In the genomic region with DNA sequence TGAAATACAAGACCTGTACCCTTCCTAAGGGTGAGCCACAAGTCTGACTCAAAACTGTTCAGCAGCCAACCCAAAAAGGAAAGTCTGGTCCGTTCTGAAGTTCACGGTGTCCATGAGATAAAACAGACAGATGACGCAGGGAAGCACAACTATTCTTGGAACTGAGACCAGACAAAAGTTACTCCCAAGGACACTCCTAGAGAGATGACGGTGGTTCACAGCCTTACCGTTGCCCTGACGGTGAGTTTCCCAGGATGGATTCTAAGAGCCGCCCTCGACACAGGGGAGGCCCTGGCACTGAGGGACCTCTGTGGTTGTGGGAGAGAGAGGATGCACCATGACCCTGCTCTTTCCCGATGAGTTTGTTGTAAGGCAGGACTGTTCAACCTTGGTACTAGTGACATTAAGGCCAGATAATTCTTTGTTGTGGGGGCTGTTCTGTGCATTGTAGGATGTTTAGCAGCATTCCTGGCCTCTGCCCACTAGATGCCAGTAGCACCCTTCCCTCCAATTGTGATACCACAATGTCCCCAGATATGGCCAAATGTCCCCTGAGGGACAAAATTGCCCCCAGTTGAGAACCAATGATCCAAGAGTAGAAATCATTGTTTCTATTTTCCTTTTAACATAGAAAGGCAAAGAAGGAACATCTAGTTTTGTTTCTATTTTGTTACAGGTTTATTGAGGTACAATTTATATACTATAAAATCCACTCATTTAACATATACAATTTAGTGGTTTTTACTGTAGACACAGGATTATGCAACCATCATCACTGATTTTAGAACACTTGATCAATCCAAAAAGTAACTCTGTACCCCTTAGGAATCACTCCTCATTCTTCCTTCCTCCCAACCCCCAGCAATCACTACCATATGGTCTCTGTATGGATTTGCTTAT, we compare ENCODE assay signal across 8 cellular contexts. TPM values are rescaled to one million over a fixed set of nuclear protein-coding genes. Genes with fewer than 3 reads are reported as not detected.
A peak's percentile ranks its signal among the peaks of the same experiment; 100 is the strongest.
DNase-seq lines count a peak whose midpoint lies in the region; ATAC-seq, FAIRE-seq and TF ChIP-seq lines count a peak whose summit lies in the region.

No MANE protein-coding gene starts in this region.

- in situ Hi-C loops in GM12878 (cut with MboI) = no loop called here

- H3K4me1 Mint-ChIP-seq in activated naive CD8-positive, alpha-beta T cell treated with anti-CD3 and anti-CD28 coated beads, Interleukin-2, amount 50 U/mL, for 24 hours = no peaks in the 10 kb centered on the region

- SMC1A ChIA-PET in GM12878 (lab: Charles Lee; ENCODE audit: uncharacterized antibody, unreplicated experiment) = interaction anchor here (0.6 to 1.2 kb wide), 3 partner anchors 24 to 78 kb away, joined by 3 to 6 read pairs (median 3); no protein-coding TSS in a partner anchor

- RAD21 ChIA-PET in GM12878 (lab: Charles Lee; ENCODE audit: unreplicated experiment) = interaction anchor here (0.9 to 1.2 kb wide), 2 partner anchors 65 to 78 kb away, joined by 3 read pairs; no protein-coding TSS in a partner anchor

- 52% methylated on average over 9 of the region's 9 CpGs for WGBS in GM12878 (ENCODE audit: insufficient coverage, insufficient replicate concordance, low lambda C conversion rate, missing lambda C conversion rate)

- intact Hi-C loops in GM12878 (cut with micrococcal nuclease; ENCODE audit: unreplicated experiment) = loop anchor here (1.0 kb wide), 2 partner anchors 62 to 78 kb away; no protein-coding TSS in a partner anchor
- intact Hi-C loops in mucosa of descending colon (cut with DNase I, micrococcal nuclease) = no loop called here

- H3K4me1 ChIP-seq in GM12878 (ENCODE audit: control insufficient read depth, insufficient read depth, low read length) = no peaks in the 10 kb centered on the region
- H3K4me1 ChIP-seq in mucosa of descending colon (ENCODE audit: low read depth) = no peaks in the 10 kb centered on the region

- H3K9me3 Mint-ChIP-seq in activated naive CD8-positive, alpha-beta T cell treated with anti-CD3 and anti-CD28 coated beads, Interleukin-2, amount 50 U/mL, for 24 hours = no peaks in the 10 kb centered on the region

- no peaks in the 10 kb centered on the region for H3K9me3 ChIP-seq in GM12878 (replicated peaks; ENCODE audit: control insufficient read depth, insufficient read depth, low read length)
- no peaks in the 10 kb centered on the region for H3K9me3 ChIP-seq in mucosa of descending colon

- TF ChIP-seq POLR2A in GM12878 (IDR thresholded peaks at IDR 0.05; ENCODE audit: low read depth, low read length) = no peak

- no peaks in the 10 kb centered on the region for H3K27me3 ChIP-seq in GM12878 (replicated peaks in 1 of 2; ENCODE audit: control insufficient read depth in 2 of 2, insufficient read depth in 2 of 2, low read length in 1 of 2)
- H3K27me3 ChIP-seq in H7 (ENCODE audit: control insufficient read depth, insufficient read depth, low read length) = no peaks in the 10 kb centered on the region

- H3K27ac ChIP-seq in GM12878 (ENCODE audit: control insufficient read depth, insufficient read depth) = no peak overlapping the region

- H3K36me3 ChIP-seq in GM12878 (ENCODE audit: control insufficient read depth in 2 of 2, insufficient read depth in 2 of 2, low read length in 1 of 2) (no peaks in the 10 kb centered on the region), mucosa of descending colon (ENCODE audit: low read depth) (no peaks in the 10 kb centered on the region), H7 (replicated peaks; ENCODE audit: control insufficient read depth, insufficient read depth, low read length) (no peaks in the 10 kb centered on the region)

- H4K20me1 ChIP-seq in GM12878 (ENCODE audit: control insufficient read depth, insufficient read depth) = no peaks in the 10 kb centered on the region

- H3K27me3 Mint-ChIP-seq in activated naive CD8-positive, alpha-beta T cell treated with anti-CD3 and anti-CD28 coated beads, Interleukin-2, amount 50 U/mL, for 24 hours = peaks cover 4% of the 10 kb centered on the region

- no peak overlapping the region for H3K4me3 Mint-ChIP-seq in activated naive CD8-positive, alpha-beta T cell treated with anti-CD3 and anti-CD28 coated beads, Interleukin-2, amount 50 U/mL, for 24 hours

- H3K9ac ChIP-seq in GM12878 (ENCODE audit: control insufficient read depth, insufficient read depth, low read length) = no peak overlapping the region

- POLR2A ChIA-PET in GM12878 (lab: Charles Lee) = no interaction called here

- no peak overlapping the region for H3K27ac Mint-ChIP-seq in activated naive CD8-positive, alpha-beta T cell treated with anti-CD3 and anti-CD28 coated beads, Interleukin-2, amount 50 U/mL, for 24 hours

- TF ChIP-seq EP300 in Ishikawa (IDR thresholded peaks at IDR 0.05; ENCODE audit: borderline replicate concordance) (no peak), GM12878 (IDR thresholded peaks at IDR 0.05; ENCODE audit: borderline replicate concordance in 1 of 2, control insufficient read depth in 1 of 2, low read depth in 2 of 2, low read length in 2 of 2) (no peak)

- H2AFZ ChIP-seq in GM12878 (ENCODE audit: control insufficient read depth, low read depth, low read length) = no peak overlapping the region

- ATAC-seq in GM12878 (peak; percentile 85), mucosa of descending colon (peak; percentile 36), GM21528 (IDR thresholded peaks at IDR 0.05; ENCODE audit: low FRiP score, unreplicated experiment) (no peak), GM21360 (IDR thresholded peaks at IDR 0.05; ENCODE audit: unreplicated experiment) (no peak)
- ATAC-seq in activated naive CD8-positive, alpha-beta T cell treated with anti-CD3 and anti-CD28 coated beads, Interleukin-2, amount 50 U/mL, for 24 hours = no peak

- no peak for DNase-seq in D721Med (ENCODE audit: insufficient read length, low spot score)
- no peak for DNase-seq in GM12878 (ENCODE audit: low read depth, low spot score)
- no peak for DNase-seq in mucosa of descending colon
- no peak for DNase-seq in H7
- no peak for DNase-seq in activated naive CD8-positive, alpha-beta T cell treated with anti-CD3 and anti-CD28 coated beads, Interleukin-2, amount 50 U/mL, for 24 hours

- no TSS peak for BruUV-seq in GM12878 (replicated peaks; lab: Mats Ljungman, UMichigan)

- H3K79me2 ChIP-seq in GM12878 (ENCODE audit: control insufficient read depth, insufficient read depth, low read length) = no peaks in the 10 kb centered on the region

- FAIRE-seq in D721Med (lab: Jason Lieb, UNC) = no peak
- FAIRE-seq in GM12878 (lab: Jason Lieb, UNC) = peak; percentile 69

- H3K36me3 Mint-ChIP-seq in activated naive CD8-positive, alpha-beta T cell treated with anti-CD3 and anti-CD28 coated beads, Interleukin-2, amount 50 U/mL, for 24 hours (ENCODE audit: low read depth) = no peaks in the 10 kb centered on the region

- peak; percentile 46 for TF ChIP-seq CTCF in D721Med (IDR thresholded peaks at IDR 0.05; ENCODE audit: insufficient read depth, missing control alignments)
- TF ChIP-seq CTCF in GM12878 (IDR thresholded peaks at IDR 0.05 in 2 of 3, conservative IDR thresholded peaks at IDR 0.05 in 1 of 3; ENCODE audit: control insufficient read depth in 2 of 3, extremely low read depth in 1 of 3, insufficient read depth in 1 of 3, low read depth in 3 of 3, low read length in 3 of 3) = peak; percentile 50 to 66 (median 66)
- no peak for TF ChIP-seq CTCF in mucosa of descending colon (IDR thresholded peaks at IDR 0.05)

- CTCF ChIA-PET in GM12878 (lab: Yijun Ruan, JAX) = interaction anchor here (1.3 to 6.0 kb wide), 5 partner anchors 14 to 78 kb away, joined by 3 to 109 read pairs (median 23); a partner anchor contains a TSS

- H3K4me2 ChIP-seq in GM12878 (ENCODE audit: control insufficient read depth, insufficient read depth) = no peak overlapping the region

- H3K4me3 ChIP-seq in GM12878 = no peak overlapping the region
- H3K4me3 ChIP-seq in mucosa of descending colon = no peak overlapping the region
- no peak overlapping the region for H3K4me3 ChIP-seq in H7 (ENCODE audit: insufficient read depth, low read depth, low read length)

- TF ChIP-seq RAD21 in Ishikawa (IDR thresholded peaks at IDR 0.05; ENCODE audit: low read depth) (peak; percentile 88), GM12878 (IDR thresholded peaks at IDR 0.05; ENCODE audit: insufficient read depth, low read depth, low read length) (peak; percentile 84)

RNA-seq across cellular contexts. Expression of a gene that starts 23.0 kb away (rescaled TPM):
- not detected in 2 replicates for total RNA-seq in GM12878 (2013; cell fraction: nucleolus; rRNA removed)
- total RNA-seq in GM12878 (2014; rRNA removed) (not detected in 2 replicates), GM12878 (2014; rRNA removed; fragmentation: Illumina TruSeq; extraction: Trizol) (not detected in 2 replicates), GM12878 (2021) (not detected in 2 replicates), mucosa of descending colon (not detected)
- not detected for polyA plus RNA-seq in GM12878 (2011; ENCODE audit: low read depth)
- polyA plus RNA-seq in GM12878 (2011; rRNA removed) (not detected in 2 replicates), GM12878 (2014; fragmentation: Illumina TruSeq; extraction: Trizol) (not detected in 2 replicates), GM12878 (2014; fragmentation: Nextera tagmentation; extraction: Ambion mirVana) (not detected), GM12878 (2014; rRNA removed) (not detected in 2 replicates), GM12878 (2016; fragmentation: Nextera tagmentation; extraction: Ambion mirVana) (not detected)
- polyA plus RNA-seq in GM12878 (2011; cell fraction: cytosol; rRNA removed) = not detected in 2 replicates
- not detected in 2 replicates for polyA plus RNA-seq in GM12878 (2011; cell fraction: nucleus; rRNA removed)
- not detected in 2 replicates for polyA plus RNA-seq in GM12878 (2012)
- not detected in 2 replicates for polyA minus RNA-seq in GM12878 (2011; rRNA and poly(A)+ RNA removed)
- not detected in 2 replicates for polyA minus RNA-seq in GM12878 (2011; cell fraction: cytosol; rRNA and poly(A)+ RNA removed)
- polyA minus RNA-seq in GM12878 (2011; cell fraction: nucleus; rRNA and poly(A)+ RNA removed) = not detected in 2 replicates
- total RNA-seq in H7 (2014; rRNA removed; shearing (Covaris generic)) = not detected in 2 replicates

RNA-seq across cellular contexts. Expression of a gene that starts 48.0 kb away (rescaled TPM):
- total RNA-seq in GM12878 (2013; cell fraction: nucleolus; rRNA removed) = 18.5 and 21.9 TPM in 2 replicates
- total RNA-seq in GM12878 (2014; rRNA removed) = 2.5 and 2.6 TPM in 2 replicates
- 0.69 and 1.0 TPM in 2 replicates for total RNA-seq in GM12878 (2014; rRNA removed; fragmentation: Illumina TruSeq; extraction: Trizol)
- total RNA-seq in GM12878 (2021) = 2.8 and 3.8 TPM in 2 replicates
- 1.5 TPM for polyA plus RNA-seq in GM12878 (2011; ENCODE audit: low read depth)
- 3.4 and 5.1 TPM in 2 replicates for polyA plus RNA-seq in GM12878 (2011; rRNA removed)
- polyA plus RNA-seq in GM12878 (2011; cell fraction: cytosol; rRNA removed) = 2.2 and 3.6 TPM in 2 replicates
- polyA plus RNA-seq in GM12878 (2011; cell fraction: nucleus; rRNA removed) = 83.9 and 96.1 TPM in 2 replicates
- 4.8 and 5.6 TPM in 2 replicates for polyA plus RNA-seq in GM12878 (2012)
- 1.4 TPM in 1 of 2 replicates, not detected in the other for polyA plus RNA-seq in GM12878 (2014; fragmentation: Illumina TruSeq; extraction: Trizol)
- under 1 TPM; 0.18 to 0.39 TPM for polyA plus RNA-seq in GM12878 (2014; fragmentation: Nextera tagmentation; extraction: Ambion mirVana)
- polyA plus RNA-seq in GM12878 (2014; rRNA removed) = 2.6 and 4.4 TPM in 2 replicates
- 1 to 10 TPM; 1.4 to 1.6 TPM for polyA plus RNA-seq in GM12878 (2016; fragmentation: Nextera tagmentation; extraction: Ambion mirVana)
- 2.9 and 4.3 TPM in 2 replicates for polyA minus RNA-seq in GM12878 (2011; rRNA and poly(A)+ RNA removed)
- 0.80 and 1.4 TPM in 2 replicates for polyA minus RNA-seq in GM12878 (2011; cell fraction: cytosol; rRNA and poly(A)+ RNA removed)
- polyA minus RNA-seq in GM12878 (2011; cell fraction: nucleus; rRNA and poly(A)+ RNA removed) = 9.2 and 9.6 TPM in 2 replicates
- total RNA-seq in mucosa of descending colon = 100 to 1,000 TPM in 1 of 3 donors, 10 to 100 TPM in 2; 16.5 to 449 (median 46.0) TPM
- 38.0 and 46.1 TPM in 2 replicates for total RNA-seq in H7 (2014; rRNA removed; shearing (Covaris generic))

RNA-seq across cellular contexts. Expression of a gene that starts 56.1 kb away (rescaled TPM):
- total RNA-seq in GM12878 (2013; cell fraction: nucleolus; rRNA removed) = 25.1 and 33.4 TPM in 2 replicates
- total RNA-seq in GM12878 (2014; rRNA removed) (134 and 144 TPM in 2 replicates), GM12878 (2014; rRNA removed; fragmentation: Illumina TruSeq; extraction: Trizol) (126 and 128 TPM in 2 replicates), GM12878 (2021) (131 and 141 TPM in 2 replicates), mucosa of descending colon (100 to 1,000 TPM; 201 to 285 (median 241) TPM)
- 91.5 TPM for polyA plus RNA-seq in GM12878 (2011; ENCODE audit: low read depth)
- polyA plus RNA-seq in GM12878 (2011; rRNA removed) (102 and 156 TPM in 2 replicates), GM12878 (2014; fragmentation: Illumina TruSeq; extraction: Trizol) (86.6 and 141 TPM in 2 replicates), GM12878 (2014; fragmentation: Nextera tagmentation; extraction: Ambion mirVana) (100 to 1,000 TPM; 264 to 285 TPM), GM12878 (2014; rRNA removed) (176 and 185 TPM in 2 replicates), GM12878 (2016; fragmentation: Nextera tagmentation; extraction: Ambion mirVana) (100 to 1,000 TPM; 218 to 228 TPM)
- 248 and 288 TPM in 2 replicates for polyA plus RNA-seq in GM12878 (2011; cell fraction: cytosol; rRNA removed)
- 100 and 116 TPM in 2 replicates for polyA plus RNA-seq in GM12878 (2011; cell fraction: nucleus; rRNA removed)
- polyA plus RNA-seq in GM12878 (2012) = 142 and 151 TPM in 2 replicates
- 65.8 and 84.2 TPM in 2 replicates for polyA minus RNA-seq in GM12878 (2011; rRNA and poly(A)+ RNA removed)
- polyA minus RNA-seq in GM12878 (2011; cell fraction: cytosol; rRNA and poly(A)+ RNA removed) = 16.3 and 21.6 TPM in 2 replicates
- polyA minus RNA-seq in GM12878 (2011; cell fraction: nucleus; rRNA and poly(A)+ RNA removed) = 15.2 and 19.2 TPM in 2 replicates
- 59.6 and 76.9 TPM in 2 replicates for total RNA-seq in H7 (2014; rRNA removed; shearing (Covaris generic))

Comparison
In these comparisons a context has a peak if more than half of its experiments do, and no peak if none do; other contexts are left out.
1. ATAC-seq: peak in GM12878 (single experiment) and mucosa of descending colon (single experiment); none in GM21528 (single experiment), GM21360 (single experiment) and activated naive CD8-positive, alpha-beta T cell treated with anti-CD3 and anti-CD28 coated beads, Interleukin-2, amount 50 U/mL, for 24 hours (single experiment).